Comparison of ENCODE assay signal across 8 cellular contexts in the genomic region with DNA sequence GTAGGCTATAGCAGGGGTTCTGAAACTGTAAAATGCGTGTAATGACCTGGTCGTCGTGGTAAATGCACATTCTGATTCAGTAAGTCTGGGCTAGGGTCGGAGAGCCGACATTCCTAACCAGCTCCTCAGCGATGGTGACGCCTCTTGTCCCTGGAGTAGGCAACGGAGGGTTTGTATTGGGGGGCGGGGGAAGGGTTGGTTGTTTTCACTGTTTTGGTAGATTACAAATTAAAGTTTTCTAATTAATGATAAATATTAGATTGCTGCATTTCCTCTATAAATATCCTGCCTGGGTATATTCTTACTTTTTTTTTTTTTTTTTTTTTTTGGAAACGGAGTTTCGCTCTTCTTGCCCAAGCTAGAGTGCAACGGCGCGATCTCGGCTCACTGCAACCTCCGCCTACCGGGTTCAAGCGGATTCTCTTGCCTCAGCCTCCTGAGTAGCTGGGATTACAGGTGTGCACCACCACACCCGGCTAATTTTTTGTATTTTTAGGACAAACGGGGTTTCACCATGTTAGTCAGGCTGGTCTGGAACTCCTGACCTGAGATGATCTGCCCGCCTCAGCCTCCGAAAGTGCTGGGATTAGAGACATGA. TPM values are rescaled to one million over a fixed set of nuclear protein-coding genes. Genes with fewer than 3 reads are reported as not detected.
DNase-seq lines count a peak whose midpoint lies in the region; ATAC-seq and TF ChIP-seq lines count a peak whose summit lies in the region.

No MANE protein-coding gene starts in this region.

- H3K4me3 Mint-ChIP-seq in naive B cell: peak overlapping the region; percentile 91 to 95 (median 93)

- peak overlapping the region; percentile 67 to 78 (median 74) for H3K4me3 ChIP-seq in mammary epithelial cell (replicated peaks in 1 of 3; ENCODE audit: insufficient read depth in 1 of 3, low read depth in 2 of 3, low read length in 3 of 3)

- WGBS in mammary epithelial cell (ENCODE audit: low coverage, missing lambda C conversion rate): 46% methylated on average over 15 of the region's 22 CpGs

- H4K20me1 ChIP-seq in mammary epithelial cell (ENCODE audit: insufficient read depth, low read length): no peaks in the 10 kb centered on the region

- dilution Hi-C loops in mammary epithelial cell (cut with HindIII; ENCODE audit: low sequenced_read_pairs): no loop called here

- peak overlapping the region; percentile 74 for H3K27ac ChIP-seq in mammary epithelial cell (ENCODE audit: insufficient read depth, low read depth, low read length)

- BruUV-seq in mammary epithelial cell (replicated peaks; lab: Mats Ljungman, UMichigan): TSS peak; percentile 21

- H3K4me2 ChIP-seq in mammary epithelial cell (ENCODE audit: insufficient read depth, low read depth, low read length): peak overlapping the region; percentile 78

- no peaks in the 10 kb centered on the region for H3K9me3 ChIP-seq in mammary epithelial cell (replicated peaks; ENCODE audit: insufficient read depth, low read length)

- CTCF ChIA-PET in mammary epithelial cell (lab: Charles Lee; ENCODE audit: low non-redundant PET): interaction anchor here (0.6 kb wide), 1 partner anchor 225 kb away, joined by 9 read pairs; no protein-coding TSS in a partner anchor

- H3K4me1 ChIP-seq in mammary epithelial cell (ENCODE audit: insufficient read depth, low read length): peaks cover 38% of the 10 kb centered on the region

- H3K36me3 ChIP-seq in mammary epithelial cell (ENCODE audit: insufficient read depth, low read length): peaks cover 6% of the 10 kb centered on the region

- H3K27me3 ChIP-seq in mammary epithelial cell (ENCODE audit: insufficient read depth, low read length): no peaks in the 10 kb centered on the region

- intact Hi-C loops in mammary epithelial cell (cut with micrococcal nuclease): loop anchor here (1.0 to 2.0 kb wide), 2 partner anchors 241 to 257 kb away; no protein-coding TSS in a partner anchor
- intact Hi-C loops in posterior vena cava (cut with DNase I): no loop called here

- in situ Hi-C loops in mammary epithelial cell (cut with MboI; ENCODE audit: low sequenced_read_pairs in 2 of 2): no loop called here

- H3K9ac ChIP-seq in mammary epithelial cell (ENCODE audit: insufficient read depth, low read length): peak overlapping the region; percentile 28

- DNase-seq in mammary epithelial cell (no peak), naive B cell (no peak), posterior vena cava (ENCODE audit: low spot score) (no peak), islet precursor cell (no peak)

- H3K27ac Mint-ChIP-seq in naive B cell: no peak overlapping the region

- TF ChIP-seq CTCF in mammary epithelial cell (conservative IDR thresholded peaks at IDR 0.05 in 1 of 2, IDR thresholded peaks at IDR 0.05 in 1 of 2; ENCODE audit: extremely low read depth in 1 of 2, insufficient read depth in 1 of 2, low read depth in 1 of 2, low read length in 2 of 2): no peak

- H3K79me2 ChIP-seq in mammary epithelial cell (ENCODE audit: insufficient read depth, low read length): peaks cover 35% of the 10 kb centered on the region

- peaks cover 0 to 8% (median 6%) of the 10 kb centered on the region in 3 donors for H3K27me3 Mint-ChIP-seq in naive B cell

- H2AFZ ChIP-seq in mammary epithelial cell (ENCODE audit: low read depth, low read length): peak overlapping the region; percentile 73

- ATAC-seq in GM18502 (IDR thresholded peaks at IDR 0.05; ENCODE audit: poor library complexity, unreplicated experiment) (peak; percentile 35), HG02884 (IDR thresholded peaks at IDR 0.05; ENCODE audit: unreplicated experiment) (peak; percentile 28), naive B cell (ENCODE audit: low read depth in 2 of 2) (peak in 1 of 2 donors; percentile 21), GM19467 (IDR thresholded peaks at IDR 0.05; ENCODE audit: unreplicated experiment) (no peak), GM19035 (IDR thresholded peaks at IDR 0.05; ENCODE audit: unreplicated experiment) (no peak)

- peaks cover 11 to 26% (median 21%) of the 10 kb centered on the region in 3 donors for H3K4me1 Mint-ChIP-seq in naive B cell

- no peaks in the 10 kb centered on the region for H3K9me3 Mint-ChIP-seq in naive B cell

- no peaks in the 10 kb centered on the region for H3K36me3 Mint-ChIP-seq in naive B cell

RNA-seq across cellular contexts. Expression of gene ALDH7A1, which starts 0.6 kb away (rescaled TPM):
- 100 to 1,000 TPM in 1 of 2 donors, 10 to 100 TPM in 1; 48.2 to 137 TPM for total RNA-seq in mammary epithelial cell
- polyA plus RNA-seq in mammary epithelial cell: 107 TPM
- polyA minus RNA-seq in mammary epithelial cell: 97.8 TPM
- 1 to 10 TPM in 5 of 6 donors, under 1 TPM in 1; 0.97 to 8.1 (median 3.0) TPM for polyA plus RNA-seq in naive B cell (ENCODE audit: low read depth in 6 of 6)
- 10 to 100 TPM; 18.5 to 27.9 TPM for total RNA-seq in posterior vena cava

RNA-seq across cellular contexts. Expression of gene PHAX, which starts 5.2 kb away (rescaled TPM):
- total RNA-seq in mammary epithelial cell: 10 to 100 TPM; 49.0 to 52.4 TPM
- 56.3 TPM for polyA plus RNA-seq in mammary epithelial cell
- polyA minus RNA-seq in mammary epithelial cell: 8.8 TPM
- 10 to 100 TPM; 29.7 to 84.8 (median 66.5) TPM for polyA plus RNA-seq in naive B cell (ENCODE audit: low read depth in 6 of 6)
- 10 to 100 TPM; 26.0 to 37.7 TPM for total RNA-seq in posterior vena cava

Comparison
In these comparisons a context has a peak if more than half of its experiments do, and no peak if none do; other contexts are left out.
1. ATAC-seq: peak in GM18502 (single experiment) and HG02884 (single experiment); none in GM19467 (single experiment) and GM19035 (single experiment).